Comparison of ENCODE assay signal across 9 cellular contexts in genomic region chr6:105135056-105135455, GRCh38. TPM values are rescaled to one million over a fixed set of nuclear protein-coding genes. Genes with fewer than 3 reads are reported as not detected.
DNase-seq lines count a peak whose midpoint lies in the region; ATAC-seq lines count a peak whose summit lies in the region.
"Had no signal": no experiment of that assay in that cellular context is flagged by ENCODE, and none has a peak within 500 bp of the region (broad histone marks: within the 10 kb centered on the region; RNA-seq: fewer than 3 reads in every experiment).

No MANE protein-coding gene starts in this region.

- H3K27ac Mint-ChIP-seq in activated CD4-positive, alpha-beta T cell treated with anti-CD3 and anti-CD28 coated beads for 36 hours, result no peak overlapping the region

- peaks cover 41% of the 10 kb centered on the region for H3K27me3 Mint-ChIP-seq in activated CD4-positive, alpha-beta T cell treated with anti-CD3 and anti-CD28 coated beads for 36 hours

- CTCF ChIA-PET in activated CD4-positive, alpha-beta T cell treated with anti-CD3 and anti-CD28 coated beads for 36 hours (lab: Charles Lee), result no interaction called here

- H3K4me3 Mint-ChIP-seq in activated CD4-positive, alpha-beta T cell treated with anti-CD3 and anti-CD28 coated beads for 36 hours, result no peak overlapping the region

- intact Hi-C loops in activated CD4-positive, alpha-beta T cell treated with anti-CD3 and anti-CD28 coated beads for 36 hours (cut with DNase I, micrococcal nuclease), result no loop called here

- POLR2A ChIA-PET in activated CD4-positive, alpha-beta T cell treated with anti-CD3 and anti-CD28 coated beads for 36 hours (lab: Charles Lee), result no interaction called here

- ATAC-seq in GM18517 (IDR thresholded peaks at IDR 0.05; ENCODE audit: unreplicated experiment), result no peak
- no peak for ATAC-seq in activated CD4-positive, alpha-beta T cell treated with anti-CD3 and anti-CD28 coated beads for 36 hours

- peaks cover 7% of the 10 kb centered on the region for H3K4me1 Mint-ChIP-seq in activated CD4-positive, alpha-beta T cell treated with anti-CD3 and anti-CD28 coated beads for 36 hours

- DNase-seq in SIG-M5 treated with dmso at 0.1 percent for 504 hours (lab: John Stamatoyannopoulos, UW; ENCODE audit: unreplicated experiment) (peak; percentile 37), SIG-M5 (lab: John Stamatoyannopoulos, UW) (no peak), SHP77 (lab: John Stamatoyannopoulos, UW) (peak; percentile 18 to 26), glomerular visceral epithelial cell (ENCODE audit: extremely low spot score) (peak; percentile 9), superior temporal gyrus (ENCODE audit: extremely low spot score) (peak; percentile 42), NCI-H1436 (lab: John Stamatoyannopoulos, UW) (no peak)
- DNase-seq in activated CD4-positive, alpha-beta T cell treated with anti-CD3 and anti-CD28 coated beads for 36 hours, result no peak
- DNase-seq: activated CD4-positive, alpha-beta T cell treated with anti-CD3 and anti-CD28 coated beads for 1 hour had no signal

- no peaks in the 10 kb centered on the region for H3K36me3 Mint-ChIP-seq in activated CD4-positive, alpha-beta T cell treated with anti-CD3 and anti-CD28 coated beads for 36 hours (ENCODE audit: low read depth)

- no peaks in the 10 kb centered on the region for H3K9me3 Mint-ChIP-seq in activated CD4-positive, alpha-beta T cell treated with anti-CD3 and anti-CD28 coated beads for 36 hours (ENCODE audit: low read depth)

RNA-seq across cellular contexts. Expression of gene POPDC3, which starts 44.8 kb away (rescaled TPM):
- total RNA-seq in activated CD4-positive, alpha-beta T cell treated with anti-CD3 and anti-CD28 coated beads for 36 hours, result not detected

Comparison
In these comparisons a context has a peak if more than half of its experiments do, and no peak if none do; other contexts are left out.
1. DNase-seq: peak in SIG-M5 treated with dmso at 0.1 percent for 504 hours (single experiment), SHP77 (2 of 2), glomerular visceral epithelial cell (single experiment) and superior temporal gyrus (single experiment); none in SIG-M5 (single experiment), NCI-H1436 (single experiment) and activated CD4-positive, alpha-beta T cell treated with anti-CD3 and anti-CD28 coated beads for 36 hours (single experiment).